1 cellular context compared by ENCODE assay signal in the genomic region with DNA sequence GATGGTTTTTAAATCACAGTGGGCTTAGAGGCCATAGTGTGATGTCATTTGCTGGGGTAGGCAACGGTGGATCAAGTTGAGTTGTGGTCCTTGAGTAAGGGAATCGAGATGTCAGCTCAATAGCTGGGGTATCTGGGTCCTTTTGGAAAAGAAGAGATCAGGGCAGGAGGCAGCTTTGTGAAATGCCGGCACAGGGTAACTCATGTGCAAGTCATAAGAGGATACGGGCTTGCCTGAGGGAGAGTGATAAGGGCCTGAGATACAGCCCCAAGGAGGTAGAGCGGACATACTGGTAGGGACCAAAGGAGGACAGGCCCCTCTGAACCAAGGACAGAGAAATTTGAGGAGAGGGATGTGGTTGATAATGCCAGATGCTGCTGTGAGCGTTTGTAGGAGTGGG.
TF ChIP-seq lines count a peak whose summit lies in the region.

No MANE protein-coding gene starts in this region.

TF ChIP-seq in GM12878, 131 proteins besides CTCF, POLR2A, EP300 and RAD21:
- TF ChIP-seq MYC (IDR thresholded peaks at IDR 0.05; ENCODE audit: insufficient read depth, insufficient read length, insufficient replicate concordance, low read length, severe bottlenecking) (no peak), SIN3A (IDR thresholded peaks at IDR 0.05; ENCODE audit: low read depth, low read length) (no peak), NRF1 (conservative IDR thresholded peaks at IDR 0.05; ENCODE audit: low read depth, low read length) (no peak), PML (IDR thresholded peaks at IDR 0.05; ENCODE audit: low read length) (no peak), KLF5 (IDR thresholded peaks at IDR 0.05; ENCODE audit: partially characterized antibody) (no peak), CHD4 (IDR thresholded peaks at IDR 0.05) (no peak), ATF7 (IDR thresholded peaks at IDR 0.05; ENCODE audit: low read depth) (no peak), JUNB (IDR thresholded peaks at IDR 0.05) (no peak), HDAC6 (IDR thresholded peaks at IDR 0.05; ENCODE audit: unreplicated experiment) (no peak), ETV6 (conservative IDR thresholded peaks at IDR 0.05 in 1 of 2, IDR thresholded peaks at IDR 0.05 in 1 of 2; ENCODE audit: borderline replicate concordance in 1 of 2, low read depth in 1 of 2) (no peak), CHD2 (IDR thresholded peaks at IDR 0.05; ENCODE audit: borderline replicate concordance, low read depth, low read length) (no peak), LARP7 (IDR thresholded peaks at IDR 0.05) (no peak), EGR1 (IDR thresholded peaks at IDR 0.05; ENCODE audit: borderline replicate concordance in 1 of 2, low read depth in 2 of 2, low read length in 2 of 2) (no peak), GATAD2B (conservative IDR thresholded peaks at IDR 0.05; ENCODE audit: low read depth) (no peak)
- TF ChIP-seq, protein P1, sequence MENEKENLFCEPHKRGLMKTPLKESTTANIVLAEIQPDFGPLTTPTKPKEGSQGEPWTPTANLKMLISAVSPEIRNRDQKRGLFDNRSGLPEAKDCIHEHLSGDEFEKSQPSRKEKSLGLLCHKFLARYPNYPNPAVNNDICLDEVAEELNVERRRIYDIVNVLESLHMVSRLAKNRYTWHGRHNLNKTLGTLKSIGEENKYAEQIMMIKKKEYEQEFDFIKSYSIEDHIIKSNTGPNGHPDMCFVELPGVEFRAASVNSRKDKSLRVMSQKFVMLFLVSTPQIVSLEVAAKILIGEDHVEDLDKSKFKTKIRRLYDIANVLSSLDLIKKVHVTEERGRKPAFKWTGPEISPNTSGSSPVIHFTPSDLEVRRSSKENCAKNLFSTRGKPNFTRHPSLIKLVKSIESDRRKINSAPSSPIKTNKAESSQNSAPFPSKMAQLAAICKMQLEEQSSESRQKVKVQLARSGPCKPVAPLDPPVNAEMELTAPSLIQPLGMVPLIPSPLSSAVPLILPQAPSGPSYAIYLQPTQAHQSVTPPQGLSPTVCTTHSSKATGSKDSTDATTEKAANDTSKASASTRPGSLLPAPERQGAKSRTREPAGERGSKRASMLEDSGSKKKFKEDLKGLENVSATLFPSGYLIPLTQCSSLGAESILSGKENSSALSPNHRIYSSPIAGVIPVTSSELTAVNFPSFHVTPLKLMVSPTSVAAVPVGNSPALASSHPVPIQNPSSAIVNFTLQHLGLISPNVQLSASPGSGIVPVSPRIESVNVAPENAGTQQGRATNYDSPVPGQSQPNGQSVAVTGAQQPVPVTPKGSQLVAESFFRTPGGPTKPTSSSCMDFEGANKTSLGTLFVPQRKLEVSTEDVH (IDR thresholded peaks at IDR 0.05; ENCODE audit: low read depth, partially characterized antibody), result no peak
- TF ChIP-seq, protein P2, sequence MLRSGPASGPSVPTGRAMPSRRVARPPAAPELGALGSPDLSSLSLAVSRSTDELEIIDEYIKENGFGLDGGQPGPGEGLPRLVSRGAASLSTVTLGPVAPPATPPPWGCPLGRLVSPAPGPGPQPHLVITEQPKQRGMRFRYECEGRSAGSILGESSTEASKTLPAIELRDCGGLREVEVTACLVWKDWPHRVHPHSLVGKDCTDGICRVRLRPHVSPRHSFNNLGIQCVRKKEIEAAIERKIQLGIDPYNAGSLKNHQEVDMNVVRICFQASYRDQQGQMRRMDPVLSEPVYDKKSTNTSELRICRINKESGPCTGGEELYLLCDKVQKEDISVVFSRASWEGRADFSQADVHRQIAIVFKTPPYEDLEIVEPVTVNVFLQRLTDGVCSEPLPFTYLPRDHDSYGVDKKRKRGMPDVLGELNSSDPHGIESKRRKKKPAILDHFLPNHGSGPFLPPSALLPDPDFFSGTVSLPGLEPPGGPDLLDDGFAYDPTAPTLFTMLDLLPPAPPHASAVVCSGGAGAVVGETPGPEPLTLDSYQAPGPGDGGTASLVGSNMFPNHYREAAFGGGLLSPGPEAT (IDR thresholded peaks at IDR 0.05; ENCODE audit: low read depth), result no peak
- TF ChIP-seq, protein P3, sequence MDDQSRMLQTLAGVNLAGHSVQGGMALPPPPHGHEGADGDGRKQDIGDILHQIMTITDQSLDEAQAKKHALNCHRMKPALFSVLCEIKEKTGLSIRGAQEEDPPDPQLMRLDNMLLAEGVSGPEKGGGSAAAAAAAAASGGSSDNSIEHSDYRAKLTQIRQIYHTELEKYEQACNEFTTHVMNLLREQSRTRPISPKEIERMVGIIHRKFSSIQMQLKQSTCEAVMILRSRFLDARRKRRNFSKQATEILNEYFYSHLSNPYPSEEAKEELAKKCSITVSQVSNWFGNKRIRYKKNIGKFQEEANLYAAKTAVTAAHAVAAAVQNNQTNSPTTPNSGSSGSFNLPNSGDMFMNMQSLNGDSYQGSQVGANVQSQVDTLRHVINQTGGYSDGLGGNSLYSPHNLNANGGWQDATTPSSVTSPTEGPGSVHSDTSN (IDR thresholded peaks at IDR 0.05; ENCODE audit: insufficient replicate concordance, low read depth, low read length), result no peak
- TF ChIP-seq, protein P4, sequence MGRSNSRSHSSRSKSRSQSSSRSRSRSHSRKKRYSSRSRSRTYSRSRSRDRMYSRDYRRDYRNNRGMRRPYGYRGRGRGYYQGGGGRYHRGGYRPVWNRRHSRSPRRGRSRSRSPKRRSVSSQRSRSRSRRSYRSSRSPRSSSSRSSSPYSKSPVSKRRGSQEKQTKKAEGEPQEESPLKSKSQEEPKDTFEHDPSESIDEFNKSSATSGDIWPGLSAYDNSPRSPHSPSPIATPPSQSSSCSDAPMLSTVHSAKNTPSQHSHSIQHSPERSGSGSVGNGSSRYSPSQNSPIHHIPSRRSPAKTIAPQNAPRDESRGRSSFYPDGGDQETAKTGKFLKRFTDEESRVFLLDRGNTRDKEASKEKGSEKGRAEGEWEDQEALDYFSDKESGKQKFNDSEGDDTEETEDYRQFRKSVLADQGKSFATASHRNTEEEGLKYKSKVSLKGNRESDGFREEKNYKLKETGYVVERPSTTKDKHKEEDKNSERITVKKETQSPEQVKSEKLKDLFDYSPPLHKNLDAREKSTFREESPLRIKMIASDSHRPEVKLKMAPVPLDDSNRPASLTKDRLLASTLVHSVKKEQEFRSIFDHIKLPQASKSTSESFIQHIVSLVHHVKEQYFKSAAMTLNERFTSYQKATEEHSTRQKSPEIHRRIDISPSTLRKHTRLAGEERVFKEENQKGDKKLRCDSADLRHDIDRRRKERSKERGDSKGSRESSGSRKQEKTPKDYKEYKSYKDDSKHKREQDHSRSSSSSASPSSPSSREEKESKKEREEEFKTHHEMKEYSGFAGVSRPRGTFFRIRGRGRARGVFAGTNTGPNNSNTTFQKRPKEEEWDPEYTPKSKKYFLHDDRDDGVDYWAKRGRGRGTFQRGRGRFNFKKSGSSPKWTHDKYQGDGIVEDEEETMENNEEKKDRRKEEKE (IDR thresholded peaks at IDR 0.05), result no peak
